ENCODE assay signal across 8 cellular contexts in genomic region chr4:26583865-26584652, GRCh38. TPM values are rescaled to one million over a fixed set of nuclear protein-coding genes. Genes with fewer than 3 reads are reported as not detected.
A peak's percentile ranks its signal among the peaks of the same experiment; 100 is the strongest.
DNase-seq lines count a peak whose midpoint lies in the region; ATAC-seq, FAIRE-seq and TF ChIP-seq lines count a peak whose summit lies in the region.

Gene TBC1D19, plus strand, starts transcription at chr4:26584084. Its CDS starts 110 bp downstream, at chr4:26584194.

- TF ChIP-seq CTCF in DOHH2 (IDR thresholded peaks at IDR 0.05; ENCODE audit: low read depth, low read length, poor library complexity, severe bottlenecking) (no peak), fibroblast of mammary gland (conservative IDR thresholded peaks at IDR 0.05; ENCODE audit: control insufficient read depth, insufficient read depth, low read depth, low read length) (no peak)

- H3K4me1 Mint-ChIP-seq in naive thymus-derived CD8-positive, alpha-beta T cell: peaks cover 9 to 29% (median 27%) of the 10 kb centered on the region in 4 donors

- DNase-seq in GM23248 (peak; percentile 93), Karpas-422 (peak; percentile 97), RCC 7860 (ENCODE audit: low spot score) (peak; percentile 77), fibroblast of mammary gland (ENCODE audit: low read depth) (peak; percentile 85)
- peak; percentile 74 to 80 for DNase-seq in activated T-helper 1 cell treated with anti-CD3 and anti-CD28 coated beads, Interleukin-2, amount 50 U/mL, for 16 hours (ENCODE audit: low read depth in 1 of 2, low spot score in 1 of 2)
- peak; percentile 68 to 92 (median 89) for DNase-seq in naive thymus-derived CD8-positive, alpha-beta T cell
- DNase-seq in stimulated activated naive CD4-positive, alpha-beta T cell (lab: John Stamatoyannopoulos, UW): peak; percentile 69 to 92 (median 78)

- peak within 1 kb of the TSS; percentile 95 to 99 (median 98) for H3K27ac Mint-ChIP-seq in naive thymus-derived CD8-positive, alpha-beta T cell

- H3K27ac ChIP-seq in DOHH2 (ENCODE audit: low read depth, low read length): peak within 1 kb of the TSS; percentile 49
- peak within 1 kb of the TSS; percentile 74 for H3K27ac ChIP-seq in GM23248
- peak within 1 kb of the TSS; percentile 66 for H3K27ac ChIP-seq in Karpas-422 (ENCODE audit: low read length)

- H3K4me2 ChIP-seq in DOHH2 (ENCODE audit: low read length) (peak within 1 kb of the TSS; percentile 66), GM23248 (ENCODE audit: unreplicated experiment) (peak within 1 kb of the TSS; percentile 86), Karpas-422 (ENCODE audit: low read depth, low read length, poor library complexity, severe bottlenecking) (peak within 1 kb of the TSS; percentile 72)

- H3F3A ChIP-seq in DOHH2 (ENCODE audit: control insufficient read depth, insufficient read depth): peaks cover 3% of the 10 kb centered on the region; the same call in 1 of the 2 replicates
- H3F3A ChIP-seq in GM23248 (ENCODE audit: insufficient read depth): peaks cover 4% of the 10 kb centered on the region; the same call in 1 of the 2 replicates

- no peaks in the 10 kb centered on the region for H3K36me3 ChIP-seq in DOHH2 (ENCODE audit: control insufficient read depth, low read length)
- no peaks in the 10 kb centered on the region for H3K36me3 ChIP-seq in GM23248 (ENCODE audit: low read depth)
- no peaks in the 10 kb centered on the region for H3K36me3 ChIP-seq in Karpas-422 (ENCODE audit: insufficient read depth, low read length)

- H3K27me3 Mint-ChIP-seq in naive thymus-derived CD8-positive, alpha-beta T cell: peaks cover 1 to 10% (median 2%) of the 10 kb centered on the region in 5 donors

- H3K9me3 ChIP-seq in DOHH2 (ENCODE audit: control insufficient read depth, insufficient read depth, low read length) (no peaks in the 10 kb centered on the region), GM23248 (ENCODE audit: low read depth) (no peaks in the 10 kb centered on the region), Karpas-422 (ENCODE audit: low read length) (no peaks in the 10 kb centered on the region)

- H3K9me2 ChIP-seq in DOHH2 (replicated peaks; ENCODE audit: control insufficient read depth, low read length) (no peaks in the 10 kb centered on the region), GM23248 (ENCODE audit: insufficient read depth) (no peaks in the 10 kb centered on the region), Karpas-422 (replicated peaks; ENCODE audit: insufficient read depth, low read length) (no peaks in the 10 kb centered on the region)

- H3K4me3 ChIP-seq in DOHH2 (ENCODE audit: low read length) (peak within 1 kb of the TSS; percentile 86), GM23248 (peak within 1 kb of the TSS; percentile 91), Karpas-422 (ENCODE audit: low read length) (peak within 1 kb of the TSS; percentile 79), fibroblast of mammary gland (ENCODE audit: control insufficient read depth, low read depth, low read length) (peak within 1 kb of the TSS; percentile 92)

- no peak for FAIRE-seq in RCC 7860 (lab: Jason Lieb, UNC)

- ATAC-seq in naive thymus-derived CD8-positive, alpha-beta T cell: peak; percentile 85 to 92

- peak within 1 kb of the TSS; percentile 90 to 98 (median 95) for H3K4me3 Mint-ChIP-seq in naive thymus-derived CD8-positive, alpha-beta T cell

- peak within 1 kb of the TSS; percentile 100 for H2AFZ ChIP-seq in GM23248
- H2AFZ ChIP-seq in Karpas-422 (ENCODE audit: low read length): peak within 1 kb of the TSS; percentile 76

- H3K4me1 ChIP-seq in DOHH2 (ENCODE audit: control insufficient read depth, low read length) (peaks cover 14% of the 10 kb centered on the region), GM23248 (ENCODE audit: insufficient read depth) (no peaks in the 10 kb centered on the region; the same call in 1 of the 2 replicates), Karpas-422 (ENCODE audit: low read length) (peaks cover 19% of the 10 kb centered on the region)

- H3K9ac ChIP-seq in GM23248 (peak within 1 kb of the TSS; percentile 82), Karpas-422 (ENCODE audit: low read length) (peak within 1 kb of the TSS; percentile 73)

- no peaks in the 10 kb centered on the region for H4K20me1 ChIP-seq in DOHH2 (ENCODE audit: control insufficient read depth, insufficient read depth, low read depth, low read length)
- no peaks in the 10 kb centered on the region for H4K20me1 ChIP-seq in GM23248 (ENCODE audit: insufficient read depth)
- no peaks in the 10 kb centered on the region for H4K20me1 ChIP-seq in Karpas-422 (ENCODE audit: insufficient read depth, low read depth, low read length)

- in situ Hi-C loops in GM23248 (cut with MboI): no loop called here

- WGBS in GM23248 (ENCODE audit: low coverage in 1 of 2, low lambda C conversion rate in 2 of 2, missing lambda C conversion rate in 2 of 2), 2 experiments: 1 to 2% methylated on average over 39 of the region's 39 CpGs

- H3K9me3 Mint-ChIP-seq in naive thymus-derived CD8-positive, alpha-beta T cell: peaks cover 0 to 3% (median 0%) of the 10 kb centered on the region in 9 donors

- H3K79me2 ChIP-seq in DOHH2 (ENCODE audit: control insufficient read depth, low read length) (peaks cover 21% of the 10 kb centered on the region), GM23248 (ENCODE audit: insufficient read depth) (peaks cover 47% of the 10 kb centered on the region), Karpas-422 (ENCODE audit: low read length) (peaks cover 6% of the 10 kb centered on the region; the same call in 1 of the 2 replicates)

- POLR2A ChIA-PET in naive thymus-derived CD8-positive, alpha-beta T cell (lab: Charles Lee): interaction anchor here (0.6 to 1.5 kb wide), 13 partner anchors 17 to 1999 kb away, joined by 3 to 16 read pairs (median 3); partner anchors contain the start of genes DHX15, SMIM20 and STIM2

- H3K27me3 ChIP-seq in DOHH2 (ENCODE audit: control insufficient read depth, low read length): no peaks in the 10 kb centered on the region
- H3K27me3 ChIP-seq in GM23248 (replicated peaks; ENCODE audit: insufficient read depth): no peaks in the 10 kb centered on the region
- H3K27me3 ChIP-seq in Karpas-422 (ENCODE audit: low read length): no peaks in the 10 kb centered on the region

- peaks cover 0 to 10% (median 4%) of the 10 kb centered on the region in 3 donors for H3K36me3 Mint-ChIP-seq in naive thymus-derived CD8-positive, alpha-beta T cell

RNA-seq across cellular contexts. Expression of gene TBC1D19, which starts in this region (rescaled TPM):
- 25.0 and 37.3 TPM in 2 replicates for total RNA-seq in GM23248 (2014; rRNA removed; shearing (Covaris generic))
- 18.1 TPM in 2 replicates for polyA plus RNA-seq in GM23248 (2016; fragmentation: Nextera tagmentation; extraction: Ambion mirVana)
- 5.6 and 14.1 TPM in 2 replicates for total RNA-seq in Karpas-422 (2014; rRNA removed; shearing (Covaris generic); ENCODE audit: low replicate concordance)
- total RNA-seq in naive thymus-derived CD8-positive, alpha-beta T cell: 1 to 10 TPM; 6.3 to 7.3 TPM
- 1 to 10 TPM; 2.2 to 4.1 (median 2.5) TPM for polyA plus RNA-seq in naive thymus-derived CD8-positive, alpha-beta T cell

Comparison
In these comparisons a context has a peak if more than half of its experiments do, and no peak if none do; other contexts are left out.
1. Peak in every context shown above with its lines: DNase-seq, ATAC-seq, H3K4me3 ChIP-seq and H3K27ac ChIP-seq.